Comparison of ENCODE assay signal across 26 cellular contexts in genomic region chr2:22329097-22329716, GRCh38.
DNase-seq lines count a peak whose midpoint lies in the region; ATAC-seq and TF ChIP-seq lines count a peak whose summit lies in the region.
"Had no signal": no experiment of that assay in that cellular context is flagged by ENCODE, and none has a peak within 500 bp of the region (broad histone marks: within the 10 kb centered on the region; RNA-seq: fewer than 3 reads in every experiment).

No MANE protein-coding gene starts in this region.

- H3K4me3 Mint-ChIP-seq in T-helper 17 cell: no peak overlapping the region
- H3K4me3 Mint-ChIP-seq: activated CD8-positive, alpha-beta T cell treated with anti-CD3 and anti-CD28 coated beads for 36 hours; activated naive CD4-positive, alpha-beta T cell treated with anti-CD3 and anti-CD28 coated beads, Interleukin-2, amount 50 U/mL, for 24 hours; CD14-positive monocyte; HFFc6; neural crest cell; stimulated activated memory B cell treated with anti-CD40 and anti-IgM and Interleukin-4, amounts not matched to agents 10 μg/mL and 1 μg/mL and 100 μg/mL, for 72 hours had no signal

- DNase-seq in DMS 273 (lab: John Stamatoyannopoulos, UW; ENCODE audit: unreplicated experiment) (peak; percentile 98), NCI-H1092 treated with DMSO at 0.1 percent for 48 hours (lab: John Stamatoyannopoulos, UW) (peak; percentile 26), NCI-H524 treated with DMSO at 0.1 percent for 48 hours (lab: John Stamatoyannopoulos, UW) (peak; percentile 84), inferior parietal cortex (ENCODE audit: extremely low spot score) (peak; percentile 60), MM.1S (no peak), NCI-H1417 (lab: John Stamatoyannopoulos, UW) (no peak), T-helper 17 cell (no peak), esophagus squamous epithelium (lab: John Stamatoyannopoulos, UW) (no peak)
- DNase-seq: activated CD8-positive, alpha-beta T cell treated with anti-CD3 and anti-CD28 coated beads for 36 hours; Calu3; effector memory CD4-positive, alpha-beta T cell; HFFc6; mammary epithelial cell; NCI-H2029; stimulated activated CD4-positive, alpha-beta T cell treated with anti-CD3 and anti-CD28 coated beads, Interleukin-12 subunit alpha, Interleukin-12 subunit beta, amount 100 ng/mL, for 4 hours; stimulated activated CD4-positive, alpha-beta T cell treated with anti-CD3 and anti-CD28 coated beads, Interleukin-4, amount 100 ng/mL, for 4 hours; upper lobe of right lung had no signal

- no peaks in the 10 kb centered on the region for H3K4me1 Mint-ChIP-seq in T-helper 17 cell
- H3K4me1 Mint-ChIP-seq: activated naive CD4-positive, alpha-beta T cell treated with anti-CD3 and anti-CD28 coated beads, Interleukin-2, amount 50 U/mL, for 24 hours; CD14-positive monocyte; stimulated activated memory B cell treated with anti-CD40 and anti-IgM and Interleukin-4, amounts not matched to agents 10 μg/mL and 1 μg/mL and 100 μg/mL, for 72 hours had no signal

- H3K36me3 Mint-ChIP-seq in T-helper 17 cell (ENCODE audit: low read depth): no peaks in the 10 kb centered on the region
- H3K36me3 Mint-ChIP-seq: activated naive CD4-positive, alpha-beta T cell treated with anti-CD3 and anti-CD28 coated beads, Interleukin-2, amount 50 U/mL, for 24 hours; CD14-positive monocyte; stimulated activated memory B cell treated with anti-CD40 and anti-IgM and Interleukin-4, amounts not matched to agents 10 μg/mL and 1 μg/mL and 100 μg/mL, for 72 hours had no signal

- TF ChIP-seq CTCF in MM.1S (IDR thresholded peaks at IDR 0.05; ENCODE audit: low read length) (no peak), esophagus squamous epithelium (IDR thresholded peaks at IDR 0.05) (no peak)

- H4K20me1 ChIP-seq in MM.1S (ENCODE audit: insufficient read depth, low read length): no peaks in the 10 kb centered on the region

- no peaks in the 10 kb centered on the region for H3F3A ChIP-seq in MM.1S (ENCODE audit: insufficient read depth, low read length)

- no peak overlapping the region for H3K9ac ChIP-seq in MM.1S (ENCODE audit: low read length)
- H3K9ac ChIP-seq: parathyroid adenoma had no signal

- H3K9me2 ChIP-seq in MM.1S (replicated peaks; ENCODE audit: insufficient read depth, low read length): no peaks in the 10 kb centered on the region

- no peak for TF ChIP-seq POLR2A in esophagus squamous epithelium (IDR thresholded peaks at IDR 0.05)

- no peaks in the 10 kb centered on the region for H3K4me1 ChIP-seq in MM.1S (ENCODE audit: low read length)
- no peaks in the 10 kb centered on the region for H3K4me1 ChIP-seq in esophagus squamous epithelium
- H3K4me1 ChIP-seq: breast epithelium, parathyroid adenoma, upper lobe of right lung had no signal

- H3K27ac ChIP-seq in MM.1S (ENCODE audit: low read length) (no peak overlapping the region), esophagus squamous epithelium (no peak overlapping the region)
- H3K27ac ChIP-seq: breast epithelium, parathyroid adenoma, suprapubic skin, upper lobe of right lung had no signal

- H2AFZ ChIP-seq in MM.1S (ENCODE audit: low read length): no peak overlapping the region
- H2AFZ ChIP-seq: parathyroid adenoma had no signal

- H3K4me2 ChIP-seq in MM.1S (ENCODE audit: low read depth, low read length): no peak overlapping the region

- WGBS in esophagus squamous epithelium, 2 donors: 65 to 68% methylated on average over 6 to 8 of the region's 8 CpGs

- no peaks in the 10 kb centered on the region for H3K79me2 ChIP-seq in MM.1S (ENCODE audit: low read length)
- H3K79me2 ChIP-seq: parathyroid adenoma had no signal

- H3K27me3 Mint-ChIP-seq in T-helper 17 cell: no peaks in the 10 kb centered on the region
- H3K27me3 Mint-ChIP-seq: activated CD8-positive, alpha-beta T cell treated with anti-CD3 and anti-CD28 coated beads for 36 hours; activated naive CD4-positive, alpha-beta T cell treated with anti-CD3 and anti-CD28 coated beads, Interleukin-2, amount 50 U/mL, for 24 hours; stimulated activated memory B cell treated with anti-CD40 and anti-IgM and Interleukin-4, amounts not matched to agents 10 μg/mL and 1 μg/mL and 100 μg/mL, for 72 hours had no signal

- intact Hi-C loops in esophagus squamous epithelium (cut with DNase I): no loop called here

- H3K27ac Mint-ChIP-seq in T-helper 17 cell: no peak overlapping the region
- H3K27ac Mint-ChIP-seq: activated CD8-positive, alpha-beta T cell treated with anti-CD3 and anti-CD28 coated beads for 36 hours; activated naive CD4-positive, alpha-beta T cell treated with anti-CD3 and anti-CD28 coated beads, Interleukin-2, amount 50 U/mL, for 24 hours; activated T-helper 2 cell treated with anti-CD3 and anti-CD28 coated beads, Interferon-gamma antibody, Interleukin-2, Interleukin-4, amounts not matched to agents 10 μg/mL and 5 μg/mL and 100 μg/mL, durations not matched to agents 14 hours and 24 hours and 36 hours; CD14-positive monocyte; HFFc6; stimulated activated memory B cell treated with anti-CD40 and anti-IgM and Interleukin-4, amounts not matched to agents 10 μg/mL and 1 μg/mL and 100 μg/mL, for 72 hours had no signal

- H3K36me3 ChIP-seq in MM.1S (replicated peaks; ENCODE audit: insufficient read depth, low read length): no peaks in the 10 kb centered on the region
- no peaks in the 10 kb centered on the region for H3K36me3 ChIP-seq in esophagus squamous epithelium
- H3K36me3 ChIP-seq: breast epithelium, suprapubic skin, upper lobe of right lung had no signal

- H3K9me3 ChIP-seq in MM.1S (replicated peaks; ENCODE audit: insufficient read depth, low read length): no peaks in the 10 kb centered on the region
- H3K9me3 ChIP-seq in T-helper 17 cell (ENCODE audit: control insufficient read depth, low read length, poor library complexity, severe bottlenecking): no peaks in the 10 kb centered on the region
- no peaks in the 10 kb centered on the region for H3K9me3 ChIP-seq in esophagus squamous epithelium
- H3K9me3 ChIP-seq: suprapubic skin, upper lobe of right lung had no signal

- no peak overlapping the region for H3K4me3 ChIP-seq in MM.1S (ENCODE audit: low read length)
- no peak overlapping the region for H3K4me3 ChIP-seq in esophagus squamous epithelium
- H3K4me3 ChIP-seq: breast epithelium, suprapubic skin, upper lobe of right lung had no signal

- ATAC-seq in T-helper 17 cell: no peak
- ATAC-seq: activated CD8-positive, alpha-beta T cell treated with anti-CD3 and anti-CD28 coated beads for 36 hours; sciatic nerve; stimulated activated memory B cell treated with anti-CD40 and anti-IgM and Interleukin-4, amounts not matched to agents 10 μg/mL and 1 μg/mL and 100 μg/mL, for 72 hours; upper lobe of right lung had no signal

- H3K27me3 ChIP-seq in MM.1S (replicated peaks; ENCODE audit: insufficient read depth, low read length) (no peaks in the 10 kb centered on the region), esophagus squamous epithelium (no peaks in the 10 kb centered on the region)
- H3K27me3 ChIP-seq: breast epithelium, suprapubic skin, upper lobe of right lung had no signal

Comparison
In these comparisons a context has a peak if more than half of its experiments do, and no peak if none do; other contexts are left out.
1. DNase-seq: peak in DMS 273 (single experiment), NCI-H1092 treated with DMSO at 0.1 percent for 48 hours (single experiment), NCI-H524 treated with DMSO at 0.1 percent for 48 hours (single experiment) and inferior parietal cortex (single experiment); none in MM.1S (single experiment), NCI-H1417 (0 of 3), T-helper 17 cell (0 of 3) and esophagus squamous epithelium (single experiment).